In the genomic region with DNA sequence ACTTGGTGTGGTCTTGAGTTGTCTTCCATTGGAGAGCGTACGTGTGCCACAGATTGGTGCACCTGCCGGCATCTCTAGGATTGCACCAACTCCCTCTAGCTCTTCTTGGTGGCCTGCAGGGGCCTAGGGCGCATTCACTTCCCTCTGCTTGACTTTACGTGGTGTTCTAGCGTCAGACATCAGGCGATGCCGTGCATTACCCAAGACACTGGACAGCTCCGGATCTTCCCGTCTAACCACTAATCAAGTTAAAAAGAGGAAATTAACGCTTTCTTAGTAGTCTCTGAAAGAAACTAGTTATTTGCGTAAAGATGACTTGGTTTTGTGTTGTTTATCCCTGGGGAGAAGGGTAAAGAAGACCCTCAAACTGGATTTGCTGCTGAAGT, we compare ENCODE assay signal across 8 cellular contexts. TPM values are rescaled to one million over a fixed set of nuclear protein-coding genes. Genes with fewer than 3 reads are reported as not detected.
DNase-seq lines count a peak whose midpoint lies in the region; ATAC-seq and TF ChIP-seq lines count a peak whose summit lies in the region.

No MANE protein-coding gene starts in this region.

- H3K27me3 ChIP-seq in adipocyte (replicated peaks; ENCODE audit: control insufficient read depth, insufficient read depth, low read length) (no peaks in the 10 kb centered on the region), right atrium auricular region (no peaks in the 10 kb centered on the region), rectal smooth muscle tissue (ENCODE audit: control insufficient read depth, insufficient read depth, low read length) (no peaks in the 10 kb centered on the region)

- H3K9me3 ChIP-seq in adipocyte (ENCODE audit: control insufficient read depth, low read length) (no peaks in the 10 kb centered on the region), right atrium auricular region (no peaks in the 10 kb centered on the region)

- H3K4me3 ChIP-seq in GM12864 (ENCODE audit: low read depth, low read length), result peak overlapping the region; percentile 89
- peak overlapping the region; percentile 80 for H3K4me3 ChIP-seq in NB4 (ENCODE audit: low read depth, low read length)
- peak overlapping the region; percentile 92 for H3K4me3 ChIP-seq in adipocyte (ENCODE audit: low read length)
- H3K4me3 ChIP-seq in right atrium auricular region, result peak overlapping the region; percentile 76 to 88
- H3K4me3 ChIP-seq in rectal smooth muscle tissue (ENCODE audit: low read length), result peak overlapping the region; percentile 86

- peak; percentile 32 for ATAC-seq in GM21825 (IDR thresholded peaks at IDR 0.05; ENCODE audit: unreplicated experiment)
- no peak for ATAC-seq in GM19467 (IDR thresholded peaks at IDR 0.05; ENCODE audit: unreplicated experiment)

- H3K4me1 ChIP-seq in adipocyte (ENCODE audit: control insufficient read depth, insufficient read depth, low read length) (peaks cover 35% of the 10 kb centered on the region), right atrium auricular region (peaks cover 0 to 10% of the 10 kb centered on the region in 2 donors), rectal smooth muscle tissue (ENCODE audit: control insufficient read depth, insufficient read depth, low read length) (no peaks in the 10 kb centered on the region)

- peak; percentile 68 for DNase-seq in GM12864 (ENCODE audit: low read depth)
- peak; percentile 98 for DNase-seq in NB4 (ENCODE audit: low read depth)
- DNase-seq in adipocyte (ENCODE audit: low read depth), result no peak
- DNase-seq in right atrium auricular region (ENCODE audit: low spot score), result peak; percentile 72
- no peak for DNase-seq in hepatic stellate cell (ENCODE audit: low spot score)

- TF ChIP-seq CTCF in GM12864 (IDR thresholded peaks at IDR 0.05; ENCODE audit: low read depth, low read length, missing control alignments), result peak; percentile 18
- TF ChIP-seq CTCF in NB4 (IDR thresholded peaks at IDR 0.05; ENCODE audit: low read depth, low read length), result peak; percentile 13
- no peak for TF ChIP-seq CTCF in right atrium auricular region (IDR thresholded peaks at IDR 0.05)

- no peak for TF ChIP-seq POLR2A in NB4 (IDR thresholded peaks at IDR 0.05; ENCODE audit: extremely low read depth, insufficient read length)

- H3K36me3 ChIP-seq in adipocyte (ENCODE audit: control insufficient read depth, insufficient read depth, low read length, severe bottlenecking), result peaks cover 20% of the 10 kb centered on the region
- peaks cover 10% of the 10 kb centered on the region for H3K36me3 ChIP-seq in right atrium auricular region
- no peaks in the 10 kb centered on the region for H3K36me3 ChIP-seq in rectal smooth muscle tissue (ENCODE audit: control insufficient read depth, insufficient read depth, low read length)

- peak overlapping the region; percentile 71 to 86 for H3K27ac ChIP-seq in right atrium auricular region
- H3K27ac ChIP-seq in rectal smooth muscle tissue (ENCODE audit: low read depth, low read length), result peak overlapping the region; percentile 87

- H3K9ac ChIP-seq in adipocyte (ENCODE audit: low read length) (peak overlapping the region; percentile 92), rectal smooth muscle tissue (ENCODE audit: low read length) (no peak overlapping the region)

RNA-seq across cellular contexts. Expression of gene IL10RB, which starts 0.5 kb away (rescaled TPM):
- 10 to 100 TPM; 10.2 to 21.8 TPM for total RNA-seq in right atrium auricular region

RNA-seq across cellular contexts. Expression of gene IFNAR2, which starts 35.9 kb away (rescaled TPM):
- total RNA-seq in right atrium auricular region, result 1 to 10 TPM; 5.4 to 5.8 TPM

RNA-seq across cellular contexts. Expression of gene IFNAR1, which starts 59.1 kb away (rescaled TPM):
- total RNA-seq in right atrium auricular region, result 10 to 100 TPM; 20.0 to 24.6 TPM

Comparison
In these comparisons a context has a peak if more than half of its experiments do, and no peak if none do; other contexts are left out.
1. DNase-seq: peak in GM12864 (single experiment), NB4 (single experiment) and right atrium auricular region (single experiment); none in adipocyte (single experiment) and hepatic stellate cell (single experiment).
2. CTCF ChIP-seq: peak in GM12864 (single experiment) and NB4 (single experiment); none in right atrium auricular region (0 of 2).
3. Peak in every context shown above with its lines, with median percentiles within 50 percentile points of each other: H3K4me3 ChIP-seq.